28 cellular contexts compared by ENCODE assay signal in the genomic region with DNA sequence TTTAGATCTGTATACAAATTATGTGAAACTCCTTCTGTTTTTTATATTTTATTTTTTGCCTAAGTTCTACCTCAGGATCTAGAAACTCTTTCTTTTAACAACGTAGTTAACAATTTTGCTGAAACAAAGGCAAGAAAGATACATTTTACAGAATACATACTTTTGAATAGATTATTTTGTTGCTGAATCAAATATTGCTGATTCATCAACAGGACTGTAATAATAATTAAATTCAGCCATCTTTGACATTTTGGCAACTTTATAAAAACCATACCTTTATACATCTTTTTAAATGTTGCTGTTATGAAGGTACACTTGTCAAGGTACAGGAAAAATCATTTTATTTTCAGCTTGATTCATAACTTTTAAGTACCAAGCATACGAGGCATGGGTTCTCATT.
"Had no signal": no experiment of that assay in that cellular context is flagged by ENCODE, and none has a peak within 500 bp of the region (broad histone marks: within the 10 kb centered on the region; RNA-seq: fewer than 3 reads in every experiment).

No MANE protein-coding gene starts in this region.

- H3K9ac ChIP-seq: neural progenitor cell, parathyroid adenoma had no signal

- ATAC-seq: natural killer cell; psoas muscle; right cardiac atrium; sciatic nerve; stimulated activated memory B cell treated with anti-CD40 and anti-IgM and Interleukin-4, amounts not matched to agents 10 μg/mL and 1 μg/mL and 100 μg/mL, for 72 hours; stimulated activated naive CD8-positive, alpha-beta T cell treated with anti-CD3 and anti-CD28 coated beads, Interleukin-15, amount 100 ng/mL, for 72 hours; stimulated activated naive CD8-positive, alpha-beta T cell treated with anti-CD3 and anti-CD28 coated beads, Interleukin-15, Interleukin-2, amounts not matched to agents 100 U/mL and 50 U/mL, for 24 hours; upper lobe of right lung had no signal

- H3K27me3 ChIP-seq: neural progenitor cell, ovary, spleen, testis, tibial artery, transverse colon, upper lobe of right lung, uterus had no signal

- H3K36me3 ChIP-seq: neural progenitor cell, ovary, spleen, suprapubic skin, tibial artery, transverse colon, upper lobe of right lung, uterus had no signal

- H3K4me3 ChIP-seq: neural progenitor cell, ovary, psoas muscle, skin epidermis, smooth muscle cell, spleen, suprapubic skin, testis, tibial artery, transverse colon, upper lobe of right lung, uterus had no signal

- H3K27ac ChIP-seq: neural progenitor cell, ovary, parathyroid adenoma, psoas muscle, skin epidermis, spleen, suprapubic skin, testis, tibial artery, transverse colon, upper lobe of right lung, uterus had no signal

- H2AFZ ChIP-seq: neural progenitor cell, parathyroid adenoma had no signal

- H3K9me3 ChIP-seq: ovary, psoas muscle, spleen, suprapubic skin, testis, tibial artery, transverse colon, upper lobe of right lung, uterus had no signal

- DNase-seq: natural killer cell; occipital lobe; ovary; posterior cingulate gyrus; psoas muscle; right cardiac atrium; spleen; stimulated activated CD4-positive, alpha-beta T cell treated with anti-CD3 and anti-CD28 coated beads, Interleukin-12 subunit alpha, Interleukin-12 subunit beta, amount 100 ng/mL, for 4 hours; stimulated activated CD4-positive, alpha-beta T cell treated with anti-CD3 and anti-CD28 coated beads, Interleukin-1b, Interleukin-23, amount 100 ng/mL, for 48 hours; stimulated activated CD4-positive, alpha-beta T cell treated with anti-CD3 and anti-CD28 coated beads, Interleukin-4, amount 100 ng/mL, for 1 hour; stimulated activated CD4-positive, alpha-beta T cell treated with anti-CD3 and anti-CD28 coated beads, Interleukin-4, amount 100 ng/mL, for 4 hours; stimulated activated CD8-positive, alpha-beta memory T cell treated with anti-CD3 and anti-CD28 coated beads, Interleukin-4, amount 100 ng/mL, for 48 hours; stimulated activated naive CD4-positive, alpha-beta T cell; stimulated activated naive CD8-positive, alpha-beta T cell treated with anti-CD3 and anti-CD28 coated beads, Interleukin-15, amount 100 ng/mL, for 72 hours; stimulated activated naive CD8-positive, alpha-beta T cell treated with anti-CD3 and anti-CD28 coated beads, Interleukin-15, Interleukin-2, amounts not matched to agents 100 U/mL and 50 U/mL, for 24 hours; substantia nigra; testis; tibial artery; transverse colon; upper lobe of right lung; uterus had no signal

- H3K4me2 ChIP-seq: neural progenitor cell, smooth muscle cell had no signal

- H3K4me1 ChIP-seq: neural progenitor cell, parathyroid adenoma, psoas muscle, suprapubic skin, testis, tibial artery, transverse colon, upper lobe of right lung, uterus had no signal
